In genomic region chr11:396948-397548, GRCh38 we compare ENCODE assay signal across 1 cellular context.
TF ChIP-seq lines count a peak whose summit lies in the region.

No MANE protein-coding gene starts in this region.

TF ChIP-seq in GM12878, 131 proteins besides CTCF, POLR2A, EP300 and RAD21:
- TF ChIP-seq BHLHE40 (IDR thresholded peaks at IDR 0.05; ENCODE audit: borderline replicate concordance in 1 of 2, low read depth in 2 of 2, low read length in 1 of 2) (0 out of 4 replicates have a peak, but pooled peaks of 1 of the 2 experiments have one; percentile 15), BCL11A (IDR thresholded peaks at IDR 0.05; ENCODE audit: low read depth, low read length) (no peak), NR2F1 (conservative IDR thresholded peaks at IDR 0.05) (peak; percentile 60), LARP7 (IDR thresholded peaks at IDR 0.05) (0 out of 2 replicates have a peak, but pooled peaks have one; percentile 37), SMC3 (IDR thresholded peaks at IDR 0.05; ENCODE audit: borderline replicate concordance, low read length) (peak; percentile 19; the same call in 1 of the 2 replicates), NRF1 (conservative IDR thresholded peaks at IDR 0.05; ENCODE audit: low read depth, low read length) (0 out of 2 replicates have a peak, but pooled peaks have one; percentile 17)
